Comparison of ENCODE assay signal across 2 cellular contexts in the genomic region with DNA sequence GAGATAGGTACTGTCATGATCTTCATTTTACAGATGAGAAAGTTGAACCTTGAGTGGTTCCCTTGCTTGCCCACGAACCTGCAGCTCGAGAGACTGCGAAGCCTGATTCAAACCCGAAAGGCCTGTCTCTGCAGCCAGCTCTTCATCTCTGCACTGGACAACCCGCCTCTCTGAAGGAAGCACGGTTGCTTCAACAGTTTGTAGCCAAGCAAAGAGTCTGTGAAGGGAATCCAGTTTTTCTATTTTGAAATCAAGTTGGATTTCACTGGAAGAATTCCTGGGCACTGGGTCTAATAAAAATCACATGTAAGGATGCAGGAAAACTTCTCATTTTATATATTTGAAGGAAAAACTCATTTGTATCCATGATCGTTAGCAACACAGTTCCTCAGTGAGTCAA.
TF ChIP-seq lines count a peak whose summit lies in the region.

No MANE protein-coding gene starts in this region.

TF ChIP-seq in GM23338, 12 proteins besides CTCF, POLR2A, EP300 and RAD21 (continues in another document):
- no peak for TF ChIP-seq ZNF331 (CRISPR knock-in tag; IDR thresholded peaks at IDR 0.05; ENCODE audit: low read depth)
- no peak for TF ChIP-seq ZNF114 (CRISPR knock-in tag; IDR thresholded peaks at IDR 0.05)
- TF ChIP-seq NANOG (IDR thresholded peaks at IDR 0.05; ENCODE audit: borderline replicate concordance): no peak
- no peak for TF ChIP-seq EZH2 (IDR thresholded peaks at IDR 0.05; ENCODE audit: low read depth, unreplicated experiment)
- TF ChIP-seq JUNB (IDR thresholded peaks at IDR 0.05; ENCODE audit: unreplicated experiment): no peak
- TF ChIP-seq, protein P1, sequence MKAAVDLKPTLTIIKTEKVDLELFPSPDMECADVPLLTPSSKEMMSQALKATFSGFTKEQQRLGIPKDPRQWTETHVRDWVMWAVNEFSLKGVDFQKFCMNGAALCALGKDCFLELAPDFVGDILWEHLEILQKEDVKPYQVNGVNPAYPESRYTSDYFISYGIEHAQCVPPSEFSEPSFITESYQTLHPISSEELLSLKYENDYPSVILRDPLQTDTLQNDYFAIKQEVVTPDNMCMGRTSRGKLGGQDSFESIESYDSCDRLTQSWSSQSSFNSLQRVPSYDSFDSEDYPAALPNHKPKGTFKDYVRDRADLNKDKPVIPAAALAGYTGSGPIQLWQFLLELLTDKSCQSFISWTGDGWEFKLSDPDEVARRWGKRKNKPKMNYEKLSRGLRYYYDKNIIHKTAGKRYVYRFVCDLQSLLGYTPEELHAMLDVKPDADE (IDR thresholded peaks at IDR 0.05): no peak
- TF ChIP-seq, protein P2, sequence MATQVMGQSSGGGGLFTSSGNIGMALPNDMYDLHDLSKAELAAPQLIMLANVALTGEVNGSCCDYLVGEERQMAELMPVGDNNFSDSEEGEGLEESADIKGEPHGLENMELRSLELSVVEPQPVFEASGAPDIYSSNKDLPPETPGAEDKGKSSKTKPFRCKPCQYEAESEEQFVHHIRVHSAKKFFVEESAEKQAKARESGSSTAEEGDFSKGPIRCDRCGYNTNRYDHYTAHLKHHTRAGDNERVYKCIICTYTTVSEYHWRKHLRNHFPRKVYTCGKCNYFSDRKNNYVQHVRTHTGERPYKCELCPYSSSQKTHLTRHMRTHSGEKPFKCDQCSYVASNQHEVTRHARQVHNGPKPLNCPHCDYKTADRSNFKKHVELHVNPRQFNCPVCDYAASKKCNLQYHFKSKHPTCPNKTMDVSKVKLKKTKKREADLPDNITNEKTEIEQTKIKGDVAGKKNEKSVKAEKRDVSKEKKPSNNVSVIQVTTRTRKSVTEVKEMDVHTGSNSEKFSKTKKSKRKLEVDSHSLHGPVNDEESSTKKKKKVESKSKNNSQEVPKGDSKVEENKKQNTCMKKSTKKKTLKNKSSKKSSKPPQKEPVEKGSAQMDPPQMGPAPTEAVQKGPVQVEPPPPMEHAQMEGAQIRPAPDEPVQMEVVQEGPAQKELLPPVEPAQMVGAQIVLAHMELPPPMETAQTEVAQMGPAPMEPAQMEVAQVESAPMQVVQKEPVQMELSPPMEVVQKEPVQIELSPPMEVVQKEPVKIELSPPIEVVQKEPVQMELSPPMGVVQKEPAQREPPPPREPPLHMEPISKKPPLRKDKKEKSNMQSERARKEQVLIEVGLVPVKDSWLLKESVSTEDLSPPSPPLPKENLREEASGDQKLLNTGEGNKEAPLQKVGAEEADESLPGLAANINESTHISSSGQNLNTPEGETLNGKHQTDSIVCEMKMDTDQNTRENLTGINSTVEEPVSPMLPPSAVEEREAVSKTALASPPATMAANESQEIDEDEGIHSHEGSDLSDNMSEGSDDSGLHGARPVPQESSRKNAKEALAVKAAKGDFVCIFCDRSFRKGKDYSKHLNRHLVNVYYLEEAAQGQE (IDR thresholded peaks at IDR 0.05; ENCODE audit: unreplicated experiment): no peak
- no peak for TF ChIP-seq POLR2AphosphoS5 (IDR thresholded peaks at IDR 0.05; ENCODE audit: low read depth)
- TF ChIP-seq, protein P3, sequence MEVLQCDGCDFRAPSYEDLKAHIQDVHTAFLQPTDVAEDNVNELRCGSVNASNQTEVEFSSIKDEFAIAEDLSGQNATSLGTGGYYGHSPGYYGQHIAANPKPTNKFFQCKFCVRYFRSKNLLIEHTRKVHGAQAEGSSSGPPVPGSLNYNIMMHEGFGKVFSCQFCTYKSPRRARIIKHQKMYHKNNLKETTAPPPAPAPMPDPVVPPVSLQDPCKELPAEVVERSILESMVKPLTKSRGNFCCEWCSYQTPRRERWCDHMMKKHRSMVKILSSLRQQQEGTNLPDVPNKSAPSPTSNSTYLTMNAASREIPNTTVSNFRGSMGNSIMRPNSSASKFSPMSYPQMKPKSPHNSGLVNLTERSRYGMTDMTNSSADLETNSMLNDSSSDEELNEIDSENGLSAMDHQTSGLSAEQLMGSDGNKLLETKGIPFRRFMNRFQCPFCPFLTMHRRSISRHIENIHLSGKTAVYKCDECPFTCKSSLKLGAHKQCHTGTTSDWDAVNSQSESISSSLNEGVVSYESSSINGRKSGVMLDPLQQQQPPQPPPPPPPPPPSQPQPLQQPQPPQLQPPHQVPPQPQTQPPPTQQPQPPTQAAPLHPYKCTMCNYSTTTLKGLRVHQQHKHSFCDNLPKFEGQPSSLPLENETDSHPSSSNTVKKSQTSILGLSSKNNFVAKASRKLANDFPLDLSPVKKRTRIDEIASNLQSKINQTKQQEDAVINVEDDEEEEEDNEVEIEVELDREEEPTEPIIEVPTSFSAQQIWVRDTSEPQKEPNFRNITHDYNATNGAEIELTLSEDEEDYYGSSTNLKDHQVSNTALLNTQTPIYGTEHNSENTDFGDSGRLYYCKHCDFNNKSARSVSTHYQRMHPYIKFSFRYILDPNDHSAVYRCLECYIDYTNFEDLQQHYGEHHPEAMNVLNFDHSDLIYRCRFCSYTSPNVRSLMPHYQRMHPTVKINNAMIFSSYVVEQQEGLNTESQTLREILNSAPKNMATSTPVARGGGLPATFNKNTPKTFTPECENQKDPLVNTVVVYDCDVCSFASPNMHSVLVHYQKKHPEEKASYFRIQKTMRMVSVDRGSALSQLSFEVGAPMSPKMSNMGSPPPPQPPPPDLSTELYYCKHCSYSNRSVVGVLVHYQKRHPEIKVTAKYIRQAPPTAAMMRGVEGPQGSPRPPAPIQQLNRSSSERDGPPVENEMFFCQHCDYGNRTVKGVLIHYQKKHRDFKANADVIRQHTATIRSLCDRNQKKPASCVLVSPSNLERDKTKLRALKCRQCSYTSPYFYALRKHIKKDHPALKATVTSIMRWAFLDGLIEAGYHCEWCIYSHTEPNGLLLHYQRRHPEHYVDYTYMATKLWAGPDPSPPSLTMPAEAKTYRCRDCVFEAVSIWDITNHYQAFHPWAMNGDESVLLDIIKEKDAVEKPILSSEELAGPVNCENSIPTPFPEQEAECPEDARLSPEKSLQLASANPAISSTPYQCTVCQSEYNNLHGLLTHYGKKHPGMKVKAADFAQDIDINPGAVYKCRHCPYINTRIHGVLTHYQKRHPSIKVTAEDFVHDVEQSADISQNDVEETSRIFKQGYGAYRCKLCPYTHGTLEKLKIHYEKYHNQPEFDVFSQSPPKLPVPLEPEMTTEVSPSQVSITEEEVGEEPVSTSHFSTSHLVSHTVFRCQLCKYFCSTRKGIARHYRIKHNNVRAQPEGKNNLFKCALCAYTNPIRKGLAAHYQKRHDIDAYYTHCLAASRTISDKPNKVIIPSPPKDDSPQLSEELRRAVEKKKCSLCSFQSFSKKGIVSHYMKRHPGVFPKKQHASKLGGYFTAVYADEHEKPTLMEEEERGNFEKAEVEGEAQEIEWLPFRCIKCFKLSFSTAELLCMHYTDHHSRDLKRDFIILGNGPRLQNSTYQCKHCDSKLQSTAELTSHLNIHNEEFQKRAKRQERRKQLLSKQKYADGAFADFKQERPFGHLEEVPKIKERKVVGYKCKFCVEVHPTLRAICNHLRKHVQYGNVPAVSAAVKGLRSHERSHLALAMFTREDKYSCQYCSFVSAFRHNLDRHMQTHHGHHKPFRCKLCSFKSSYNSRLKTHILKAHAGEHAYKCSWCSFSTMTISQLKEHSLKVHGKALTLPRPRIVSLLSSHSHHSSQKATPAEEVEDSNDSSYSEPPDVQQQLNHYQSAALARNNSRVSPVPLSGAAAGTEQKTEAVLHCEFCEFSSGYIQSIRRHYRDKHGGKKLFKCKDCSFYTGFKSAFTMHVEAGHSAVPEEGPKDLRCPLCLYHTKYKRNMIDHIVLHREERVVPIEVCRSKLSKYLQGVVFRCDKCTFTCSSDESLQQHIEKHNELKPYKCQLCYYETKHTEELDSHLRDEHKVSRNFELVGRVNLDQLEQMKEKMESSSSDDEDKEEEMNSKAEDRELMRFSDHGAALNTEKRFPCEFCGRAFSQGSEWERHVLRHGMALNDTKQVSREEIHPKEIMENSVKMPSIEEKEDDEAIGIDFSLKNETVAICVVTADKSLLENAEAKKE (CRISPR knock-in tag; IDR thresholded peaks at IDR 0.05): no peak
- no peak for TF ChIP-seq CREB1 (CRISPR knock-in tag; IDR thresholded peaks at IDR 0.05; ENCODE audit: low read depth)

TF ChIP-seq in WTC11, 78 proteins besides CTCF, POLR2A, EP300 and RAD21 (continues in another document):
- TF ChIP-seq, protein P4, sequence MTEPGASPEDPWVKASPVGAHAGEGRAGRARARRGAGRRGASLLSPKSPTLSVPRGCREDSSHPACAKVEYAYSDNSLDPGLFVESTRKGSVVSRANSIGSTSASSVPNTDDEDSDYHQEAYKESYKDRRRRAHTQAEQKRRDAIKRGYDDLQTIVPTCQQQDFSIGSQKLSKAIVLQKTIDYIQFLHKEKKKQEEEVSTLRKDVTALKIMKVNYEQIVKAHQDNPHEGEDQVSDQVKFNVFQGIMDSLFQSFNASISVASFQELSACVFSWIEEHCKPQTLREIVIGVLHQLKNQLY (CRISPR knock-in tag; IDR thresholded peaks at IDR 0.05): no peak
- TF ChIP-seq, protein P5, sequence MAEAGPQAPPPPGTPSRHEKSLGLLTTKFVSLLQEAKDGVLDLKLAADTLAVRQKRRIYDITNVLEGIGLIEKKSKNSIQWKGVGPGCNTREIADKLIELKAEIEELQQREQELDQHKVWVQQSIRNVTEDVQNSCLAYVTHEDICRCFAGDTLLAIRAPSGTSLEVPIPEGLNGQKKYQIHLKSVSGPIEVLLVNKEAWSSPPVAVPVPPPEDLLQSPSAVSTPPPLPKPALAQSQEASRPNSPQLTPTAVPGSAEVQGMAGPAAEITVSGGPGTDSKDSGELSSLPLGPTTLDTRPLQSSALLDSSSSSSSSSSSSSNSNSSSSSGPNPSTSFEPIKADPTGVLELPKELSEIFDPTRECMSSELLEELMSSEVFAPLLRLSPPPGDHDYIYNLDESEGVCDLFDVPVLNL (CRISPR knock-in tag; IDR thresholded peaks at IDR 0.05; ENCODE audit: borderline replicate concordance, low read depth): no peak
- TF ChIP-seq GABPB1 (CRISPR knock-in tag; IDR thresholded peaks at IDR 0.05) (no peak), TCF7 (CRISPR knock-in tag; IDR thresholded peaks at IDR 0.05; ENCODE audit: low read depth) (no peak), ESRRA (CRISPR knock-in tag; IDR thresholded peaks at IDR 0.05; ENCODE audit: borderline replicate concordance) (no peak), ZNF138 (CRISPR knock-in tag; conservative IDR thresholded peaks at IDR 0.05) (no peak), SP1 (CRISPR knock-in tag; conservative IDR thresholded peaks at IDR 0.05) (no peak), TEAD4 (CRISPR knock-in tag; IDR thresholded peaks at IDR 0.05) (no peak), ZNF219 (CRISPR knock-in tag; IDR thresholded peaks at IDR 0.05; ENCODE audit: borderline replicate concordance) (no peak), CREM (CRISPR knock-in tag; IDR thresholded peaks at IDR 0.05) (no peak), ZNF317 (CRISPR knock-in tag; IDR thresholded peaks at IDR 0.05; ENCODE audit: borderline replicate concordance, low read depth) (no peak), JAZF1 (CRISPR knock-in tag; IDR thresholded peaks at IDR 0.05) (no peak), PRRX2 (CRISPR knock-in tag; IDR thresholded peaks at IDR 0.05) (no peak)
- TF ChIP-seq, protein P6, sequence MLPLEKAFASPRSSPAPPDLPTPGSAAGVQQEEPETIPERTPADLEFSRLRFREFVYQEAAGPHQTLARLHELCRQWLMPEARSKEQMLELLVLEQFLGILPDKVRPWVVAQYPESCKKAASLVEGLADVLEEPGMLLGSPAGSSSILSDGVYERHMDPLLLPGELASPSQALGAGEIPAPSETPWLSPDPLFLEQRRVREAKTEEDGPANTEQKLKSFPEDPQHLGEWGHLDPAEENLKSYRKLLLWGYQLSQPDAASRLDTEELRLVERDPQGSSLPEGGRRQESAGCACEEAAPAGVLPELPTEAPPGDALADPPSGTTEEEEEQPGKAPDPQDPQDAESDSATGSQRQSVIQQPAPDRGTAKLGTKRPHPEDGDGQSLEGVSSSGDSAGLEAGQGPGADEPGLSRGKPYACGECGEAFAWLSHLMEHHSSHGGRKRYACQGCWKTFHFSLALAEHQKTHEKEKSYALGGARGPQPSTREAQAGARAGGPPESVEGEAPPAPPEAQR (CRISPR knock-in tag; IDR thresholded peaks at IDR 0.05): no peak
- TF ChIP-seq, protein P7, sequence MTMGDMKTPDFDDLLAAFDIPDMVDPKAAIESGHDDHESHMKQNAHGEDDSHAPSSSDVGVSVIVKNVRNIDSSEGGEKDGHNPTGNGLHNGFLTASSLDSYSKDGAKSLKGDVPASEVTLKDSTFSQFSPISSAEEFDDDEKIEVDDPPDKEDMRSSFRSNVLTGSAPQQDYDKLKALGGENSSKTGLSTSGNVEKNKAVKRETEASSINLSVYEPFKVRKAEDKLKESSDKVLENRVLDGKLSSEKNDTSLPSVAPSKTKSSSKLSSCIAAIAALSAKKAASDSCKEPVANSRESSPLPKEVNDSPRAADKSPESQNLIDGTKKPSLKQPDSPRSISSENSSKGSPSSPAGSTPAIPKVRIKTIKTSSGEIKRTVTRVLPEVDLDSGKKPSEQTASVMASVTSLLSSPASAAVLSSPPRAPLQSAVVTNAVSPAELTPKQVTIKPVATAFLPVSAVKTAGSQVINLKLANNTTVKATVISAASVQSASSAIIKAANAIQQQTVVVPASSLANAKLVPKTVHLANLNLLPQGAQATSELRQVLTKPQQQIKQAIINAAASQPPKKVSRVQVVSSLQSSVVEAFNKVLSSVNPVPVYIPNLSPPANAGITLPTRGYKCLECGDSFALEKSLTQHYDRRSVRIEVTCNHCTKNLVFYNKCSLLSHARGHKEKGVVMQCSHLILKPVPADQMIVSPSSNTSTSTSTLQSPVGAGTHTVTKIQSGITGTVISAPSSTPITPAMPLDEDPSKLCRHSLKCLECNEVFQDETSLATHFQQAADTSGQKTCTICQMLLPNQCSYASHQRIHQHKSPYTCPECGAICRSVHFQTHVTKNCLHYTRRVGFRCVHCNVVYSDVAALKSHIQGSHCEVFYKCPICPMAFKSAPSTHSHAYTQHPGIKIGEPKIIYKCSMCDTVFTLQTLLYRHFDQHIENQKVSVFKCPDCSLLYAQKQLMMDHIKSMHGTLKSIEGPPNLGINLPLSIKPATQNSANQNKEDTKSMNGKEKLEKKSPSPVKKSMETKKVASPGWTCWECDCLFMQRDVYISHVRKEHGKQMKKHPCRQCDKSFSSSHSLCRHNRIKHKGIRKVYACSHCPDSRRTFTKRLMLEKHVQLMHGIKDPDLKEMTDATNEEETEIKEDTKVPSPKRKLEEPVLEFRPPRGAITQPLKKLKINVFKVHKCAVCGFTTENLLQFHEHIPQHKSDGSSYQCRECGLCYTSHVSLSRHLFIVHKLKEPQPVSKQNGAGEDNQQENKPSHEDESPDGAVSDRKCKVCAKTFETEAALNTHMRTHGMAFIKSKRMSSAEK (CRISPR knock-in tag; IDR thresholded peaks at IDR 0.05; ENCODE audit: borderline replicate concordance): no peak
- TF ChIP-seq, protein P8, sequence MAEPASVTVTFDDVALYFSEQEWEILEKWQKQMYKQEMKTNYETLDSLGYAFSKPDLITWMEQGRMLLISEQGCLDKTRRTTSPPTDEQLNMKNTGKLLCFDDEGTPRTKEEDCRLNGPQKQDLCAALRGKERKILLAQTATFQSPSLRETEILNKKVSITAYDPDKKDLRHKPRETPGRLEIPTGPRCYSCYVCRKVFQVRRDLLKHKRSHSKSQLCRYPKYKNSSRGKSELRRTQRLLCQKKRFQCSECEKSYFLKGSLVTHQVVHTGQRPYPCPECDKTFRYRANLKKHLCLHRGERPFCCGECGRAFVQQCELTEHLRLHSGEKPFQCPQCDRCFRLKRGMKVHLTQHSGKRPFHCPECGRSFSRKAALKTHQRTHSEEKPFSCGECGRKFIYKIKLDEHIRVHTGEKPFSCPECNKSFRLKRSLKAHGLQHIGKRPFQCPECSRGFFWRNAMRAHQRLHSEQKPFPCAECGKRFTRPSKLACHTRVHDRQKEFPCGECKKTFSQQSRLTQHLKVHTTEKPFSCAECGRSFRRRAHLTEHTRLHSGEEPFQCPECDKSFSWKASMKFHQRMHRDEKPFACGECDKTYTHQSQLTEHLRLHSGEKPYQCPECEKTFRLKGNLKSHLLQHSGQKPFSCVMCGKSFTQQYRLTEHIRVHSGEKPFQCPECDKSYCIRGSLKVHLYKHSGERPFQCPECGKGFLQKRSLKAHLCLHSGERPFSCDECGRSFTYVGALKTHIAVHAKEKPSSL (CRISPR knock-in tag; conservative IDR thresholded peaks at IDR 0.05): no peak
- TF ChIP-seq, protein P9, sequence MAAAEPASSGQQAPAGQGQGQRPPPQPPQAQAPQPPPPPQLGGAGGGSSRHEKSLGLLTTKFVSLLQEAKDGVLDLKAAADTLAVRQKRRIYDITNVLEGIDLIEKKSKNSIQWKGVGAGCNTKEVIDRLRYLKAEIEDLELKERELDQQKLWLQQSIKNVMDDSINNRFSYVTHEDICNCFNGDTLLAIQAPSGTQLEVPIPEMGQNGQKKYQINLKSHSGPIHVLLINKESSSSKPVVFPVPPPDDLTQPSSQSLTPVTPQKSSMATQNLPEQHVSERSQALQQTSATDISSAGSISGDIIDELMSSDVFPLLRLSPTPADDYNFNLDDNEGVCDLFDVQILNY (CRISPR knock-in tag; IDR thresholded peaks at IDR 0.05): no peak
